Comparison of ENCODE assay signal across 10 cellular contexts in genomic region chr7:50317221-50317678, GRCh38. TPM values are rescaled to one million over a fixed set of nuclear protein-coding genes. Genes with fewer than 3 reads are reported as not detected.
DNase-seq lines count a peak whose midpoint lies in the region; ATAC-seq and TF ChIP-seq lines count a peak whose summit lies in the region.
"Had no signal": no experiment of that assay in that cellular context is flagged by ENCODE, and none has a peak within 500 bp of the region (broad histone marks: within the 10 kb centered on the region; RNA-seq: fewer than 3 reads in every experiment).

No MANE protein-coding gene starts in this region.

- peak in 3 of 5 donors; percentile 74 to 85 (median 74) for DNase-seq in CD8-positive, alpha-beta memory T cell
- DNase-seq in activated naive CD4-positive, alpha-beta T cell treated with anti-CD3 and anti-CD28 coated beads, Interleukin-2, amount 10 ng/mL, durations not matched to agents 7 days and 5 days = peak; percentile 69
- DNase-seq in endodermal cell (no peak), NCI-H345 (lab: John Stamatoyannopoulos, UW) (no peak), GM19238 (ENCODE audit: insufficient read length, low spot score) (no peak), Calu3 (no peak)
- DNase-seq: MG63 had no signal

- no peaks in the 10 kb centered on the region for H3K27me3 Mint-ChIP-seq in CD8-positive, alpha-beta memory T cell
- no peaks in the 10 kb centered on the region for H3K27me3 Mint-ChIP-seq in activated naive CD4-positive, alpha-beta T cell treated with anti-CD3 and anti-CD28 coated beads, Interleukin-2, amount 10 ng/mL, durations not matched to agents 7 days and 5 days
- H3K27me3 Mint-ChIP-seq in endodermal cell (ENCODE audit: insufficient read depth) (no peaks in the 10 kb centered on the region), Calu3 (ENCODE audit: unreplicated experiment) (peaks cover 97% of the 10 kb centered on the region)

- BruUV-seq in Calu3 (replicated peaks; lab: Mats Ljungman, UMichigan) = no TSS peak

- peak overlapping the region; percentile 57 for H3K4me3 ChIP-seq in CD8-positive, alpha-beta memory T cell (ENCODE audit: low read length)
- no peak overlapping the region for H3K4me3 ChIP-seq in endodermal cell (ENCODE audit: low read length)
- H3K4me3 ChIP-seq: MG63, right atrium auricular region had no signal

- H3K27ac Mint-ChIP-seq in CD8-positive, alpha-beta memory T cell = peak overlapping the region; percentile 92 to 99 (median 98)
- H3K27ac Mint-ChIP-seq in activated naive CD4-positive, alpha-beta T cell treated with anti-CD3 and anti-CD28 coated beads, Interleukin-2, amount 10 ng/mL, durations not matched to agents 7 days and 5 days = peak overlapping the region; percentile 99
- H3K27ac Mint-ChIP-seq in endodermal cell = no peak overlapping the region
- no peak overlapping the region for H3K27ac Mint-ChIP-seq in Calu3 (ENCODE audit: unreplicated experiment)

- no peaks in the 10 kb centered on the region for H3K9me3 Mint-ChIP-seq in CD8-positive, alpha-beta memory T cell
- no peaks in the 10 kb centered on the region for H3K9me3 Mint-ChIP-seq in activated naive CD4-positive, alpha-beta T cell treated with anti-CD3 and anti-CD28 coated beads, Interleukin-2, amount 10 ng/mL, durations not matched to agents 7 days and 5 days
- no peaks in the 10 kb centered on the region for H3K9me3 Mint-ChIP-seq in endodermal cell
- no peaks in the 10 kb centered on the region for H3K9me3 Mint-ChIP-seq in Calu3 (ENCODE audit: low read depth, unreplicated experiment)

- CTCF ChIA-PET in CD8-positive, alpha-beta memory T cell (lab: Charles Lee) = interaction anchor here (0.9 to 26.5 kb wide), 9 partner anchors 9 to 112 kb away, joined by 3 to 815 read pairs (median 5); no protein-coding TSS in a partner anchor
- CTCF ChIA-PET in activated naive CD4-positive, alpha-beta T cell treated with anti-CD3 and anti-CD28 coated beads, Interleukin-2, amount 10 ng/mL, durations not matched to agents 7 days and 5 days (lab: Charles Lee) = interaction anchor here (0.6 to 3.6 kb wide), 9 partner anchors 8 to 112 kb away, joined by 3 to 20 read pairs (median 3); no protein-coding TSS in a partner anchor
- CTCF ChIA-PET in Calu3 (lab: Charles Lee) = no interaction called here

- H3K36me3 ChIP-seq in CD8-positive, alpha-beta memory T cell (ENCODE audit: insufficient read depth, low read length) = peaks cover 24% of the 10 kb centered on the region
- no peaks in the 10 kb centered on the region for H3K36me3 ChIP-seq in endodermal cell (ENCODE audit: control insufficient read depth, insufficient read depth, low read length)
- H3K36me3 ChIP-seq: MG63, right atrium auricular region had no signal

- ATAC-seq in GM19452 (IDR thresholded peaks at IDR 0.05; ENCODE audit: unreplicated experiment) (peak; percentile 74), HG03175 (IDR thresholded peaks at IDR 0.05; ENCODE audit: unreplicated experiment) (peak; percentile 79)

- no peak overlapping the region for H3K9ac ChIP-seq in endodermal cell (ENCODE audit: extremely low read depth, low read length, poor library complexity, severe bottlenecking)

- H3K4me1 ChIP-seq in CD8-positive, alpha-beta memory T cell (ENCODE audit: insufficient read depth, low read length) = peaks cover 98% of the 10 kb centered on the region
- H3K4me1 ChIP-seq in endodermal cell (ENCODE audit: control insufficient read depth, insufficient read depth, low read length) = peaks cover 5% of the 10 kb centered on the region
- H3K4me1 ChIP-seq: right atrium auricular region had no signal

- peaks cover 95 to 100% (median 99%) of the 10 kb centered on the region in 3 donors for H3K4me1 Mint-ChIP-seq in CD8-positive, alpha-beta memory T cell
- peaks cover 96% of the 10 kb centered on the region for H3K4me1 Mint-ChIP-seq in activated naive CD4-positive, alpha-beta T cell treated with anti-CD3 and anti-CD28 coated beads, Interleukin-2, amount 10 ng/mL, durations not matched to agents 7 days and 5 days
- H3K4me1 Mint-ChIP-seq in endodermal cell (peaks cover 19% of the 10 kb centered on the region), Calu3 (ENCODE audit: low read depth, unreplicated experiment) (no peaks in the 10 kb centered on the region)

- no peaks in the 10 kb centered on the region for H3K9me3 ChIP-seq in CD8-positive, alpha-beta memory T cell (ENCODE audit: low read length)
- no peaks in the 10 kb centered on the region for H3K9me3 ChIP-seq in endodermal cell (ENCODE audit: control insufficient read depth, low read length)
- H3K9me3 ChIP-seq: MG63, right atrium auricular region had no signal

- H3K27ac ChIP-seq in CD8-positive, alpha-beta memory T cell (ENCODE audit: low read depth, low read length) = peak overlapping the region; percentile 66
- no peak overlapping the region for H3K27ac ChIP-seq in endodermal cell (ENCODE audit: low read depth, low read length)
- H3K27ac ChIP-seq: right atrium auricular region had no signal

- TF ChIP-seq CTCF in endodermal cell (conservative IDR thresholded peaks at IDR 0.05) = no peak
- TF ChIP-seq CTCF in Calu3 (IDR thresholded peaks at IDR 0.05; ENCODE audit: unreplicated experiment) = no peak

- H3K27me3 ChIP-seq in CD8-positive, alpha-beta memory T cell (ENCODE audit: insufficient read depth, low read length, poor library complexity, severe bottlenecking) = no peaks in the 10 kb centered on the region
- no peaks in the 10 kb centered on the region for H3K27me3 ChIP-seq in endodermal cell (ENCODE audit: control insufficient read depth, insufficient read depth, low read length, poor library complexity, severe bottlenecking)
- H3K27me3 ChIP-seq: right atrium auricular region had no signal

- POLR2A ChIA-PET in CD8-positive, alpha-beta memory T cell (lab: Charles Lee) = interaction anchor here (0.9 to 3.0 kb wide), 7 partner anchors 8 to 51 kb away, joined by 3 to 28 read pairs (median 5); no protein-coding TSS in a partner anchor

- H3K4me3 Mint-ChIP-seq in CD8-positive, alpha-beta memory T cell = peak overlapping the region; percentile 79 to 100 (median 98)
- peak overlapping the region; percentile 99 for H3K4me3 Mint-ChIP-seq in activated naive CD4-positive, alpha-beta T cell treated with anti-CD3 and anti-CD28 coated beads, Interleukin-2, amount 10 ng/mL, durations not matched to agents 7 days and 5 days
- no peak overlapping the region for H3K4me3 Mint-ChIP-seq in endodermal cell
- no peak overlapping the region for H3K4me3 Mint-ChIP-seq in Calu3 (ENCODE audit: low read depth, unreplicated experiment)

- intact Hi-C loops in Calu3 (cut with micrococcal nuclease; ENCODE audit: unreplicated experiment) = no loop called here

- 94 to 97% methylated on average over 7 of the region's 7 CpGs for WGBS in endodermal cell (ENCODE audit: insufficient coverage in 1 of 2, insufficient read length in 1 of 2), 2 experiments

- peaks cover 5 to 62% (median 26%) of the 10 kb centered on the region in 3 donors for H3K36me3 Mint-ChIP-seq in CD8-positive, alpha-beta memory T cell
- peaks cover 83% of the 10 kb centered on the region for H3K36me3 Mint-ChIP-seq in activated naive CD4-positive, alpha-beta T cell treated with anti-CD3 and anti-CD28 coated beads, Interleukin-2, amount 10 ng/mL, durations not matched to agents 7 days and 5 days
- H3K36me3 Mint-ChIP-seq in endodermal cell (ENCODE audit: low read depth) (no peaks in the 10 kb centered on the region), Calu3 (ENCODE audit: insufficient read depth, unreplicated experiment) (no peaks in the 10 kb centered on the region)

RNA-seq across cellular contexts. Expression of gene IKZF1, which starts 12.7 kb away (rescaled TPM):
- 100 to 1,000 TPM; 225 to 226 TPM for total RNA-seq in CD8-positive, alpha-beta memory T cell
- 238 TPM for polyA plus RNA-seq in CD8-positive, alpha-beta memory T cell
- under 1 TPM; 0.44 to 0.55 TPM for total RNA-seq in endodermal cell
- 3.3 TPM for polyA plus RNA-seq in endodermal cell (2013, experiment 1 of 2)
- 3.6 TPM for polyA plus RNA-seq in endodermal cell (2013, experiment 2 of 2)
- total RNA-seq in Calu3 (2022) = 0.24 and 0.28 TPM in 2 replicates

Comparison
In these comparisons a context has a peak if more than half of its experiments do, and no peak if none do; other contexts are left out.
1. DNase-seq: peak in CD8-positive, alpha-beta memory T cell (3 of 5) and activated naive CD4-positive, alpha-beta T cell treated with anti-CD3 and anti-CD28 coated beads, Interleukin-2, amount 10 ng/mL, durations not matched to agents 7 days and 5 days (single experiment); none in endodermal cell (single experiment), NCI-H345 (single experiment), GM19238 (single experiment) and Calu3 (single experiment).
2. H3K27ac Mint-ChIP-seq: peak in CD8-positive, alpha-beta memory T cell (8 of 8) and activated naive CD4-positive, alpha-beta T cell treated with anti-CD3 and anti-CD28 coated beads, Interleukin-2, amount 10 ng/mL, durations not matched to agents 7 days and 5 days (single experiment); none in endodermal cell (single experiment) and Calu3 (single experiment).
3. H3K4me3 Mint-ChIP-seq: peak in CD8-positive, alpha-beta memory T cell (7 of 7) and activated naive CD4-positive, alpha-beta T cell treated with anti-CD3 and anti-CD28 coated beads, Interleukin-2, amount 10 ng/mL, durations not matched to agents 7 days and 5 days (single experiment); none in endodermal cell (single experiment) and Calu3 (single experiment).
4. RNA of gene IKZF1, which starts 12.7 kb away (total RNA-seq): 225 to 226 TPM in CD8-positive, alpha-beta memory T cell; 0.44 to 0.55 TPM in endodermal cell and 0.24 to 0.28 TPM in Calu3; every median in the first group is over 100 times any median in the second.